In genomic region chr5:127942246-127943060, GRCh38 we compare ENCODE assay signal across 10 cellular contexts.
DNase-seq lines count a peak whose midpoint lies in the region; TF ChIP-seq lines count a peak whose summit lies in the region.
"Had no signal": no experiment of that assay in that cellular context is flagged by ENCODE, and none has a peak within 500 bp of the region (broad histone marks: within the 10 kb centered on the region; RNA-seq: fewer than 3 reads in every experiment).

No MANE protein-coding gene starts in this region.

- in situ Hi-C loops in GM23248 (cut with MboI), result no loop called here
- in situ Hi-C loops in HAP-1 (cut with MboI; ENCODE audit: low sequenced_read_pairs), result no loop called here

- peak overlapping the region; percentile 81 for H3K4me3 Mint-ChIP-seq in glutamatergic neuron (ENCODE audit: unreplicated experiment)
- H3K4me3 Mint-ChIP-seq: activated naive CD4-positive, alpha-beta T cell treated with anti-CD3 and anti-CD28 coated beads for 36 hours; stimulated activated memory B cell treated with anti-CD40 and anti-IgM and Interleukin-4, amounts not matched to agents 10 μg/mL and 1 μg/mL and 100 μg/mL, for 72 hours had no signal

- H3K27ac ChIP-seq in BLaER1 treated with 17β-estradiol and CSF1 and Interleukin-3, amounts not matched to agents 10 nM and 100 nM, result peak overlapping the region in 1 of 11 experiments; percentile 6; a peak in 1 of 22 replicates
- H3K27ac ChIP-seq in GM23248, result no peak overlapping the region
- peak overlapping the region; percentile 19; the same call in 1 of the 2 replicates for H3K27ac ChIP-seq in SJCRH30
- H3K27ac ChIP-seq in ascending aorta, result no peak overlapping the region

- H3K36me3 Mint-ChIP-seq in glutamatergic neuron (ENCODE audit: unreplicated experiment), result no peaks in the 10 kb centered on the region

- no peak overlapping the region for H3K4me3 ChIP-seq in BLaER1 treated with 17β-estradiol and CSF1 and Interleukin-3, amounts not matched to agents 10 nM and 100 nM
- no peak overlapping the region for H3K4me3 ChIP-seq in GM23248
- H3K4me3 ChIP-seq in SJCRH30, result no peak overlapping the region
- no peak overlapping the region for H3K4me3 ChIP-seq in ascending aorta
- no peak overlapping the region for H3K4me3 ChIP-seq in HAP-1

- H3K4me1 Mint-ChIP-seq in glutamatergic neuron (ENCODE audit: low read depth, unreplicated experiment), result peaks cover 43% of the 10 kb centered on the region
- H3K4me1 Mint-ChIP-seq: stimulated activated memory B cell treated with anti-CD40 and anti-IgM and Interleukin-4, amounts not matched to agents 10 μg/mL and 1 μg/mL and 100 μg/mL, for 72 hours had no signal

- TF ChIP-seq CTCF in glutamatergic neuron (IDR thresholded peaks at IDR 0.05; ENCODE audit: partially characterized antibody, unreplicated experiment), result no peak
- no peak for TF ChIP-seq CTCF in ascending aorta (IDR thresholded peaks at IDR 0.05)

- peaks cover 0 to 20% (median 13%) of the 10 kb centered on the region in 10 experiments; a peak in 14 of 20 replicates for H3K4me1 ChIP-seq in BLaER1 treated with 17β-estradiol and CSF1 and Interleukin-3, amounts not matched to agents 10 nM and 100 nM
- H3K4me1 ChIP-seq in GM23248 (ENCODE audit: insufficient read depth) (no peaks in the 10 kb centered on the region), SJCRH30 (peaks cover 10% of the 10 kb centered on the region), ascending aorta (no peaks in the 10 kb centered on the region), HAP-1 (peaks cover 11% of the 10 kb centered on the region)

- no peaks in the 10 kb centered on the region for H3K9me3 ChIP-seq in BLaER1 treated with 17β-estradiol and CSF1 and Interleukin-3, amounts not matched to agents 10 nM and 100 nM (replicated peaks in 1 of 11)
- H3K9me3 ChIP-seq in GM23248 (ENCODE audit: low read depth) (no peaks in the 10 kb centered on the region), SJCRH30 (replicated peaks) (no peaks in the 10 kb centered on the region), ascending aorta (no peaks in the 10 kb centered on the region), HAP-1 (no peaks in the 10 kb centered on the region)

- DNase-seq in GM23248 (peak; percentile 17), SJCRH30 (no peak), glutamatergic neuron (no peak), UCSD-AML1 (lab: John Stamatoyannopoulos, UW; ENCODE audit: unreplicated experiment) (no peak), ascending aorta (ENCODE audit: low spot score in 2 of 2) (no peak), HAP-1 (ENCODE audit: low spot score in 2 of 2) (no peak)
- DNase-seq in effector CD8-positive, alpha-beta T cell (lab: John Stamatoyannopoulos, UW), result no peak

- H3K27me3 ChIP-seq in BLaER1 treated with 17β-estradiol and CSF1 and Interleukin-3, amounts not matched to agents 10 nM and 100 nM, result no peaks in the 10 kb centered on the region
- H3K27me3 ChIP-seq in GM23248 (replicated peaks; ENCODE audit: insufficient read depth), result no peaks in the 10 kb centered on the region
- no peaks in the 10 kb centered on the region for H3K27me3 ChIP-seq in SJCRH30
- no peaks in the 10 kb centered on the region for H3K27me3 ChIP-seq in ascending aorta
- no peaks in the 10 kb centered on the region for H3K27me3 ChIP-seq in HAP-1 (ENCODE audit: low read depth)

- H3K36me3 ChIP-seq in BLaER1 treated with 17β-estradiol and CSF1 and Interleukin-3, amounts not matched to agents 10 nM and 100 nM, result no peaks in the 10 kb centered on the region
- H3K36me3 ChIP-seq in GM23248 (ENCODE audit: low read depth) (no peaks in the 10 kb centered on the region), SJCRH30 (no peaks in the 10 kb centered on the region), ascending aorta (no peaks in the 10 kb centered on the region), HAP-1 (replicated peaks) (no peaks in the 10 kb centered on the region)

- no peak overlapping the region for H3K9ac ChIP-seq in BLaER1 treated with 17β-estradiol and CSF1 and Interleukin-3, amounts not matched to agents 10 nM and 100 nM
- H3K9ac ChIP-seq in GM23248, result no peak overlapping the region

- no peaks in the 10 kb centered on the region for H4K20me1 ChIP-seq in BLaER1 treated with 17β-estradiol and CSF1 and Interleukin-3, amounts not matched to agents 10 nM and 100 nM
- no peaks in the 10 kb centered on the region for H4K20me1 ChIP-seq in GM23248 (ENCODE audit: insufficient read depth)

- H3F3A ChIP-seq in GM23248 (ENCODE audit: insufficient read depth), result no peaks in the 10 kb centered on the region

- H2AFZ ChIP-seq in GM23248, result no peak overlapping the region

- H3K79me2 ChIP-seq in GM23248 (ENCODE audit: insufficient read depth), result no peaks in the 10 kb centered on the region

- intact Hi-C loops in ascending aorta (cut with DNase I), result no loop called here

- H3K9me2 ChIP-seq in GM23248 (ENCODE audit: insufficient read depth), result no peaks in the 10 kb centered on the region

- WGBS in GM23248 (ENCODE audit: low coverage in 1 of 2, low lambda C conversion rate in 2 of 2, missing lambda C conversion rate in 2 of 2), 2 experiments, result 93% methylated on average over 3 of the region's 3 CpGs

- H3K27ac Mint-ChIP-seq in glutamatergic neuron (ENCODE audit: unreplicated experiment), result peak overlapping the region; percentile 91
- H3K27ac Mint-ChIP-seq: activated naive CD4-positive, alpha-beta T cell treated with anti-CD3 and anti-CD28 coated beads for 36 hours; stimulated activated memory B cell treated with anti-CD40 and anti-IgM and Interleukin-4, amounts not matched to agents 10 μg/mL and 1 μg/mL and 100 μg/mL, for 72 hours had no signal

- H3K27me3 Mint-ChIP-seq in glutamatergic neuron (ENCODE audit: unreplicated experiment), result peaks cover 4% of the 10 kb centered on the region
- H3K27me3 Mint-ChIP-seq: stimulated activated memory B cell treated with anti-CD40 and anti-IgM and Interleukin-4, amounts not matched to agents 10 μg/mL and 1 μg/mL and 100 μg/mL, for 72 hours had no signal

- H3K4me2 ChIP-seq in BLaER1 treated with 17β-estradiol and CSF1 and Interleukin-3, amounts not matched to agents 10 nM and 100 nM, result peak overlapping the region in 6 of 11 experiments; percentile 7 to 53 (median 16); a peak in 5 of 22 replicates
- H3K4me2 ChIP-seq in GM23248 (ENCODE audit: unreplicated experiment), result no peak overlapping the region

- peaks cover 6% of the 10 kb centered on the region for H3K9me3 Mint-ChIP-seq in glutamatergic neuron (ENCODE audit: unreplicated experiment)
- H3K9me3 Mint-ChIP-seq: activated naive CD4-positive, alpha-beta T cell treated with anti-CD3 and anti-CD28 coated beads for 36 hours; stimulated activated memory B cell treated with anti-CD40 and anti-IgM and Interleukin-4, amounts not matched to agents 10 μg/mL and 1 μg/mL and 100 μg/mL, for 72 hours had no signal
